Comparison of ENCODE assay signal across 15 cellular contexts in the genomic region with DNA sequence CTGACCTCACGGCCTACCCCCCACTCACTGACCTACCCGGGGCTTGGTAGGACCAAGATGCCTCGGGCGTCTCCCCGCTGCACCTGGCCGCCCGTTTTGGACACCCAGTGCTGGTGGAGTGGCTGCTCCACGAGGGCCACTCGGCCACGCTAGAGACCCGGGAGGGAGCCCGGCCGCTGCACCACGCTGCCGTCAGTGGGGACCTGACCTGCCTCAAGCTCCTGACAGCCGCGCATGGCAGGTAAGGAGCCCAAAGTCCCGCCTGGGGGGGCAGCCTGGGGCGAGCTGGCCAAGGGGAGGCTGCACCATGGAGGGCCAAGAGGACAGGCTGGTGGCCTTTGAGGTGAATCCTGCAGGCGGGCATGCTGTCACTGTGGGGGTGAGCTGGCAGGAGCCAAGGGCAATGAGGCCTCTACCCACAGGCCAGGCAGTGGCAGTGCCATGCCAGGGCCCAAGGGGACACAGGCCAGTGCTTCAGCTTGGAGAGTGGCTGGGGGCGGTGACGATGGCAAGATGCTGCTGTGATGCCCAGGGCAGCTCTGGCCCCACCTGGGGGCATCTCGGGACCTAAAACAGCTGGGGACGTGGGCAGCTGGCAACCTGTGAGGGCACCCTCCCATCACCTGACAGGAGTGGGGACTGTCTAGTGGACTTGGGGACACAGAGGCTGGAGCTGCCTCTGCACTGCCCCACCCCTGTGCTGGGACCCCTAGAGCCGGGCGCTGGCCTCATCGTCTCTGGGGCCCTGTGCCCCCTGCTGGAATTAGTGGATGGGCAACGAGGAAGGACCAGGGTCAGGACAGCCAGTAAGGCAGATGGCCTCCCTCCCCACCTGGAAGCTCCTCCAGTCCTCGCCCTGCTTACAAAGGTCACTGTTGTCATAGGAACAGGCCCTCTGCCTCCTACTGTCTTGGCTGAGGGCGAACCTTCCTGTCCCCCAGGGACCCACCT. TPM values are rescaled to one million over a fixed set of nuclear protein-coding genes. Genes with fewer than 3 reads are reported as not detected.
DNase-seq lines count a peak whose midpoint lies in the region; ATAC-seq, FAIRE-seq and TF ChIP-seq lines count a peak whose summit lies in the region.
"Had no signal": no experiment of that assay in that cellular context is flagged by ENCODE, and none has a peak within 500 bp of the region (broad histone marks: within the 10 kb centered on the region; RNA-seq: fewer than 3 reads in every experiment).

No MANE protein-coding gene starts in this region.

- H3K14ac ChIP-seq in neuronal stem cell (ENCODE audit: low read length), result no peak overlapping the region

- POLR2A ChIA-PET in GM10248 (lab: Yijun Ruan, JAX), result no interaction called here

- H3K27me3 ChIP-seq in right cardiac atrium (ENCODE audit: control insufficient read depth, insufficient read depth), result no peaks in the 10 kb centered on the region
- peaks cover 0 to 6% (median 0%) of the 10 kb centered on the region in 7 donors for H3K27me3 ChIP-seq in heart right ventricle
- peaks cover 0 to 2% (median 0%) of the 10 kb centered on the region in 3 experiments for H3K27me3 ChIP-seq in neuronal stem cell (ENCODE audit: control insufficient read depth in 3 of 3, insufficient read depth in 3 of 3, low read depth in 1 of 3, low read length in 3 of 3)
- H3K27me3 ChIP-seq: cardiac muscle cell had no signal

- WGBS in right cardiac atrium, result 88% methylated on average over 30 of the region's 30 CpGs
- WGBS in heart right ventricle, 2 donors, result 89 to 90% methylated on average over 30 of the region's 30 CpGs
- WGBS in neuronal stem cell (ENCODE audit: extremely low coverage in 2 of 2, insufficient read length in 2 of 2, insufficient replicate concordance in 1 of 2), 2 donors, result no CpG with 5 or more reads among the region's 30 CpGs

- no peak overlapping the region for H3K4me2 ChIP-seq in neuronal stem cell (ENCODE audit: insufficient read depth, low read length, poor library complexity, severe bottlenecking)

- peak overlapping the region; percentile 60 for H3K9ac ChIP-seq in neuronal stem cell (ENCODE audit: low read depth, low read length, poor library complexity)

- H3K9me3 ChIP-seq in right cardiac atrium (ENCODE audit: control insufficient read depth, low read length) (no peaks in the 10 kb centered on the region), heart right ventricle (no peaks in the 10 kb centered on the region), neuronal stem cell (replicated peaks in 1 of 2; ENCODE audit: control insufficient read depth in 2 of 2, insufficient read depth in 1 of 2, low read depth in 1 of 2, low read length in 2 of 2) (peaks cover 0 to 4% of the 10 kb centered on the region in 2 donors)
- H3K9me3 ChIP-seq: thoracic aorta had no signal

- H3K4me1 Mint-ChIP-seq in chondrocyte (ENCODE audit: low read depth), result no peaks in the 10 kb centered on the region

- H3K4me3 ChIP-seq in right cardiac atrium (ENCODE audit: low read length), result no peak overlapping the region
- H3K4me3 ChIP-seq in heart right ventricle, result no peak overlapping the region
- H3K4me3 ChIP-seq in neuronal stem cell (ENCODE audit: low read length in 2 of 2), result no peak overlapping the region
- H3K4me3 ChIP-seq: cardiac muscle cell, thoracic aorta had no signal

- H3K23ac ChIP-seq in neuronal stem cell (ENCODE audit: low read depth, low read length, poor library complexity), result peak overlapping the region; percentile 43

- no peaks in the 10 kb centered on the region for H3K36me3 Mint-ChIP-seq in chondrocyte (ENCODE audit: low read depth)

- peak overlapping the region; percentile 97 for H2AK5ac ChIP-seq in neuronal stem cell (ENCODE audit: low read depth, low read length)

- no peak overlapping the region for H3K4me3 Mint-ChIP-seq in chondrocyte (ENCODE audit: unreplicated experiment)
- H3K4me3 Mint-ChIP-seq: activated naive CD8-positive, alpha-beta T cell treated with anti-CD3 and anti-CD28 coated beads, Interleukin-2, amount 50 U/mL, for 24 hours had no signal

- H4K8ac ChIP-seq in neuronal stem cell (ENCODE audit: low read depth, low read length), result no peak overlapping the region

- H3K27ac ChIP-seq in right cardiac atrium (ENCODE audit: low read length) (no peak overlapping the region), heart right ventricle (no peak overlapping the region), neuronal stem cell (replicated peaks; ENCODE audit: low read length) (no peak overlapping the region)
- H3K27ac ChIP-seq: cardiac muscle cell, thoracic aorta had no signal

- CTCF ChIA-PET in GM10248 (lab: Yijun Ruan, JAX), result no interaction called here

- no peaks in the 10 kb centered on the region for H3K27me3 Mint-ChIP-seq in chondrocyte (ENCODE audit: low read depth)
- H3K27me3 Mint-ChIP-seq: activated naive CD8-positive, alpha-beta T cell treated with anti-CD3 and anti-CD28 coated beads, Interleukin-2, amount 50 U/mL, for 24 hours had no signal

- intact Hi-C loops in right cardiac atrium (cut with DNase I), result no loop called here
- intact Hi-C loops in heart right ventricle (cut with DNase I), result no loop called here

- H3K4me1 ChIP-seq in right cardiac atrium (ENCODE audit: control insufficient read depth, insufficient read depth, low read length) (no peaks in the 10 kb centered on the region), heart right ventricle (peaks cover 0 to 17% (median 0%) of the 10 kb centered on the region in 9 donors), neuronal stem cell (ENCODE audit: control insufficient read depth in 2 of 2, insufficient read depth in 1 of 2, low read depth in 1 of 2, low read length in 2 of 2) (peaks cover 11 to 16% of the 10 kb centered on the region in 2 donors)

- H2BK5ac ChIP-seq in neuronal stem cell (ENCODE audit: low read length), result peak overlapping the region; percentile 93

- FAIRE-seq in HTR-8/SVneo (lab: Jason Lieb, UNC), result no peak
- FAIRE-seq: TTC549 had no signal

- H3K18ac ChIP-seq in neuronal stem cell (ENCODE audit: low read length), result peak overlapping the region; percentile 85

- no peak overlapping the region for H3K27ac Mint-ChIP-seq in chondrocyte (ENCODE audit: unreplicated experiment)
- H3K27ac Mint-ChIP-seq: activated naive CD8-positive, alpha-beta T cell treated with anti-CD3 and anti-CD28 coated beads, Interleukin-2, amount 50 U/mL, for 24 hours had no signal

- H2AFZ ChIP-seq in neuronal stem cell (ENCODE audit: low read length), result peak overlapping the region; percentile 32

- H2BK15ac ChIP-seq in neuronal stem cell (ENCODE audit: low read length), result peak overlapping the region; percentile 85

- DNase-seq in right cardiac atrium (peak in 2 of 3 donors; percentile 31 to 61), heart right ventricle (no peak), chondrocyte (ENCODE audit: low spot score) (peak; percentile 94), neuronal stem cell (ENCODE audit: low spot score) (no peak), HTR-8/SVneo (ENCODE audit: insufficient read length, low spot score) (no peak), putamen (ENCODE audit: low spot score) (no peak), GM10248 (ENCODE audit: extremely low spot score) (no peak)
- DNase-seq: activated naive CD8-positive, alpha-beta T cell treated with anti-CD3 and anti-CD28 coated beads, Interleukin-2, amount 50 U/mL, for 24 hours; NCI-H1694 treated with DMSO at 0.1 percent for 48 hours had no signal

- peak overlapping the region; percentile 78 for H2BK12ac ChIP-seq in neuronal stem cell (ENCODE audit: low read length)

- ATAC-seq in right cardiac atrium (no peak), heart right ventricle (no peak), GM19351 (IDR thresholded peaks at IDR 0.05; ENCODE audit: unreplicated experiment) (no peak)
- ATAC-seq: activated naive CD8-positive, alpha-beta T cell treated with anti-CD3 and anti-CD28 coated beads, Interleukin-2, amount 50 U/mL, for 24 hours had no signal

- no peaks in the 10 kb centered on the region for H3K79me1 ChIP-seq in neuronal stem cell (ENCODE audit: low read depth, low read length)

- no peak overlapping the region for H2BK120ac ChIP-seq in neuronal stem cell (ENCODE audit: low read depth, low read length)

- TF ChIP-seq CTCF in heart right ventricle (IDR thresholded peaks at IDR 0.05) (no peak), chondrocyte (IDR thresholded peaks at IDR 0.05) (no peak), GM10248 (IDR thresholded peaks at IDR 0.05; ENCODE audit: control extremely low read depth, extremely low read depth, low read depth, missing control alignments) (no peak)

- no peak overlapping the region for H4K91ac ChIP-seq in neuronal stem cell (ENCODE audit: low read depth, low read length, poor library complexity)

- no peak overlapping the region for H3K4ac ChIP-seq in neuronal stem cell (ENCODE audit: low read length)

- no peaks in the 10 kb centered on the region for H3K9me3 Mint-ChIP-seq in chondrocyte (ENCODE audit: low read depth)
- H3K9me3 Mint-ChIP-seq: activated naive CD8-positive, alpha-beta T cell treated with anti-CD3 and anti-CD28 coated beads, Interleukin-2, amount 50 U/mL, for 24 hours had no signal

- H3K36me3 ChIP-seq in heart right ventricle (no peaks in the 10 kb centered on the region), neuronal stem cell (replicated peaks in 1 of 2; ENCODE audit: control insufficient read depth in 2 of 2, insufficient read depth in 2 of 2, low read length in 2 of 2) (no peaks in the 10 kb centered on the region)
- H3K36me3 ChIP-seq: cardiac muscle cell, thoracic aorta had no signal

RNA-seq across cellular contexts. Expression of gene ESPNL, which starts 2.0 kb away (rescaled TPM):
- under 1 TPM; 0.29 to 0.60 (median 0.56) TPM for total RNA-seq in right cardiac atrium
- 0.79 TPM for polyA plus RNA-seq in right cardiac atrium
- 1 to 10 TPM in 1 of 10 donors, under 1 TPM in 7, not detected in 2; 0.10 to 1.7 (median 0.38) TPM for total RNA-seq in heart right ventricle
- polyA plus RNA-seq in heart right ventricle, result under 1 TPM; 0.01 to 0.29 TPM
- 0.07 to 0.17 TPM (median 0.15 TPM) in 3 replicates for total RNA-seq in chondrocyte
- 0.45 TPM for polyA plus RNA-seq in neuronal stem cell (2013, experiment 1 of 2)
- polyA plus RNA-seq in neuronal stem cell (2013, experiment 2 of 2), result 0.46 TPM
- total RNA-seq: M059J had no signal

RNA-seq across cellular contexts. Expression of gene KLHL30, which starts 36.3 kb away (rescaled TPM):
- total RNA-seq in right cardiac atrium (10 to 100 TPM; 16.9 to 34.4 (median 23.8) TPM), heart right ventricle (10 to 100 TPM; 18.9 to 30.1 (median 26.7) TPM), chondrocyte (12.2 to 25.6 TPM (median 24.4 TPM) in 3 replicates)
- polyA plus RNA-seq in right cardiac atrium (15.9 TPM), heart right ventricle (1 to 10 TPM; 3.0 to 9.8 TPM)
- 0.06 TPM for polyA plus RNA-seq in neuronal stem cell (2013, experiment 1 of 2)
- 0.07 TPM for polyA plus RNA-seq in neuronal stem cell (2013, experiment 2 of 2)
- total RNA-seq: M059J, SK-MEL-5 had no signal

RNA-seq across cellular contexts. Expression of gene SCLY, which starts 41.4 kb away (rescaled TPM):
- total RNA-seq in right cardiac atrium (10 to 100 TPM in 3 of 4 donors, 1 to 10 TPM in 1; 9.4 to 14.2 (median 11.7) TPM), heart right ventricle (10 to 100 TPM in 7 of 10 donors, 1 to 10 TPM in 3; 8.3 to 14.5 (median 11.4) TPM), chondrocyte (11.5 to 23.4 TPM (median 12.7 TPM) in 3 replicates)
- polyA plus RNA-seq in right cardiac atrium (8.2 TPM), heart right ventricle (10 to 100 TPM in 1 of 2 donors, 1 to 10 TPM in 1; 8.7 to 13.5 TPM)
- polyA plus RNA-seq in neuronal stem cell (2013, experiment 1 of 2), result 19.6 TPM
- 19.6 TPM for polyA plus RNA-seq in neuronal stem cell (2013, experiment 2 of 2)

RNA-seq across cellular contexts. Expression of gene ERFE, which starts 56.6 kb away (rescaled TPM):
- total RNA-seq in right cardiac atrium (under 1 TPM in 3 of 4 donors, not detected in 1; 0.35 to 0.81 (median 0.69) TPM), heart right ventricle (1 to 10 TPM in 1 of 10 donors, under 1 TPM in 3, not detected in 6; 0.11 to 1.3 (median 0.60) TPM), chondrocyte (1.8 to 10.3 TPM (median 9.4 TPM) in 3 replicates)
- polyA plus RNA-seq in right cardiac atrium (0.16 TPM), heart right ventricle (under 1 TPM in 1 of 2 donors, not detected in 1; 0.68 TPM)
- 0.43 TPM for polyA plus RNA-seq in neuronal stem cell (2013, experiment 1 of 2)
- polyA plus RNA-seq in neuronal stem cell (2013, experiment 2 of 2), result 0.37 TPM

Comparison
In these comparisons a context has a peak if more than half of its experiments do, and no peak if none do; other contexts are left out.
1. DNase-seq: peak in right cardiac atrium (2 of 3) and chondrocyte (single experiment); none in heart right ventricle (0 of 2), neuronal stem cell (single experiment), HTR-8/SVneo (single experiment), putamen (single experiment) and GM10248 (single experiment).